Comparison of ENCODE assay signal across 21 cellular contexts in the genomic region with DNA sequence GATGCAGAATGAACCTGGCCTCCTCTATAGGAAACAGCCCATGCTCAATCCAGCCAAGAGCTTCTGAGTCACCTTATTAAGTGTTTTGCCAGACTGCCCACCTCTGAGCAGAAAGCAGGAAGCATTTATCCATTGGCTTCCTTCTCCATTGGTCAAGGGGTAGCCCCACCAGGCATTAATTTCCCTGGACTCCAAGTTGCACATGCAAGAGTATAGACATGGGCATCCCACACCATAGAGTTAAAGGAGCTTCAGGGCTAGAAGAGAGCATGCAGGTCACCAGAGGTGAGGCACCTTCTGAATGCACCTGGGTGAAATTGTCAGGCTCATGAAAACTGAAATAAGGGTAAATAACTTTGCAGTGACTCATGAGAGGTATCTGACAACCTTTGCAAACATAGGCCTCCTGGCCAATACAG.
"Had no signal": no experiment of that assay in that cellular context is flagged by ENCODE, and none has a peak within 500 bp of the region (broad histone marks: within the 10 kb centered on the region; RNA-seq: fewer than 3 reads in every experiment).

No MANE protein-coding gene starts in this region.

- H3K36me3 Mint-ChIP-seq: activated naive CD4-positive, alpha-beta T cell treated with anti-CD3 and anti-CD28 coated beads, Interleukin-2, amount 50 U/mL, for 24 hours; natural killer cell treated with Interleukin-12 subunit alpha and Interleukin-12 subunit beta and Interleukin-15 and Interleukin-18, amount 100 ng/mL, for 72 hours had no signal

- H3K9me3 ChIP-seq: colonic mucosa, esophagus squamous epithelium, gastroesophageal sphincter, heart left ventricle had no signal

- H3K27ac ChIP-seq: brain microvascular endothelial cell, colonic mucosa, esophagus squamous epithelium, gastroesophageal sphincter, heart left ventricle, WERI-Rb-1 had no signal

- H3K36me3 ChIP-seq: brain microvascular endothelial cell, colonic mucosa, esophagus squamous epithelium, gastroesophageal sphincter, heart left ventricle, WERI-Rb-1 had no signal

- H3K9me3 Mint-ChIP-seq: activated CD4-positive, alpha-beta T cell treated with anti-CD3 and anti-CD28 coated beads, Interleukin-2, amount 10 ng/mL, durations not matched to agents 7 days and 5 days; activated naive CD4-positive, alpha-beta T cell treated with anti-CD3 and anti-CD28 coated beads, Interleukin-2, amount 50 U/mL, for 24 hours had no signal

- H3K4me3 ChIP-seq: colonic mucosa, esophagus squamous epithelium, gastroesophageal sphincter, heart left ventricle had no signal

- H3K27me3 ChIP-seq: brain microvascular endothelial cell, colonic mucosa, esophagus squamous epithelium, gastroesophageal sphincter, heart left ventricle had no signal

- ATAC-seq: activated CD8-positive, alpha-beta T cell treated with anti-CD3 and anti-CD28 coated beads, Interleukin-2, amount 10 ng/mL, durations not matched to agents 7 days and 5 days; gastroesophageal sphincter; heart left ventricle; left ventricle myocardium superior; natural killer cell treated with Interleukin-12 subunit alpha and Interleukin-12 subunit beta and Interleukin-15 and Interleukin-18, amount 100 ng/mL, for 72 hours; stimulated activated naive CD8-positive, alpha-beta T cell treated with anti-CD3 and anti-CD28 coated beads, Interleukin-15, Interleukin-2, amounts not matched to agents 100 U/mL and 50 U/mL, for 24 hours had no signal

- DNase-seq: activated CD4-positive, alpha-beta T cell treated with anti-CD3 and anti-CD28 coated beads, Interleukin-2, amount 10 ng/mL, durations not matched to agents 7 days and 5 days; activated CD4-positive, CD25-positive, alpha-beta regulatory T cell treated with anti-CD3 and anti-CD28 coated beads, Interleukin-2, amount 50 U/mL, for 72 hours; activated CD8-positive, alpha-beta T cell treated with anti-CD3 and anti-CD28 coated beads, Interleukin-2, amount 10 ng/mL, durations not matched to agents 7 days and 5 days; activated gamma-delta T cell treated with Interleukin-2 at 50 U/mL for 16 hours; activated T-cell treated with anti-CD3 and anti-CD28 coated beads, Interleukin-2, amount 50 U/mL, for 1 hour; aorta; brain microvascular endothelial cell; colonic mucosa; esophagus squamous epithelium; heart left ventricle; kidney; left ventricle myocardium superior; midbrain; stimulated activated CD4-positive, alpha-beta T cell treated with anti-CD3 and anti-CD28 coated beads, Interleukin-4, amount 100 ng/mL, for 24 hours; stimulated activated naive CD8-positive, alpha-beta T cell treated with anti-CD3 and anti-CD28 coated beads, Interleukin-15, Interleukin-2, amounts not matched to agents 100 U/mL and 50 U/mL, for 24 hours; T-helper 1 cell; WERI-Rb-1 had no signal

- H3K4me1 ChIP-seq: colonic mucosa, esophagus squamous epithelium, gastroesophageal sphincter, heart left ventricle had no signal

- H3K27ac Mint-ChIP-seq: activated CD4-positive, alpha-beta T cell treated with anti-CD3 and anti-CD28 coated beads, Interleukin-2, amount 10 ng/mL, durations not matched to agents 7 days and 5 days; activated CD8-positive, alpha-beta T cell treated with anti-CD3 and anti-CD28 coated beads, Interleukin-2, amount 10 ng/mL, durations not matched to agents 7 days and 5 days; activated naive CD4-positive, alpha-beta T cell treated with anti-CD3 and anti-CD28 coated beads, Interleukin-2, amount 50 U/mL, for 24 hours; natural killer cell treated with Interleukin-12 subunit alpha and Interleukin-12 subunit beta and Interleukin-15 and Interleukin-18, amount 100 ng/mL, for 72 hours; progenitor cell of endocrine pancreas had no signal
